In genomic region chr4:17762705-17763104, GRCh38 we compare ENCODE assay signal across 10 cellular contexts. TPM values are rescaled to one million over a fixed set of nuclear protein-coding genes. Genes with fewer than 3 reads are reported as not detected.
DNase-seq lines count a peak whose midpoint lies in the region; ATAC-seq and TF ChIP-seq lines count a peak whose summit lies in the region.
"Had no signal": no experiment of that assay in that cellular context is flagged by ENCODE, and none has a peak within 500 bp of the region (broad histone marks: within the 10 kb centered on the region; RNA-seq: fewer than 3 reads in every experiment).

No MANE protein-coding gene starts in this region.

- H3K27ac ChIP-seq in vagina (no peak overlapping the region), ascending aorta (no peak overlapping the region)

- intact Hi-C loops in vagina (cut with DNase I), result no loop called here
- intact Hi-C loops in ascending aorta (cut with DNase I), result no loop called here

- peak; percentile 43 for DNase-seq in ACHN
- DNase-seq in GM12864 (ENCODE audit: low read depth), result no peak
- peak; percentile 46 for DNase-seq in NCI-H82 (lab: John Stamatoyannopoulos, UW)
- peak; percentile 29 for DNase-seq in fibroblast of gingiva (ENCODE audit: low read depth)
- no peak for DNase-seq in vagina (ENCODE audit: extremely low spot score in 2 of 2)
- DNase-seq in ascending aorta (ENCODE audit: low spot score in 2 of 2), result no peak
- DNase-seq: activated T-cell treated with anti-CD3 and anti-CD28 coated beads, Interleukin-2, amount 50 U/mL, for 48 hours; nucleus accumbens had no signal

- H3K36me3 ChIP-seq in vagina (no peaks in the 10 kb centered on the region), ascending aorta (no peaks in the 10 kb centered on the region)

- no peaks in the 10 kb centered on the region for H3K4me1 ChIP-seq in vagina
- H3K4me1 ChIP-seq in ascending aorta, result no peaks in the 10 kb centered on the region

- TF ChIP-seq POLR2A in vagina (IDR thresholded peaks at IDR 0.05), result no peak

- ATAC-seq in GM19324 (IDR thresholded peaks at IDR 0.05; ENCODE audit: low FRiP score, unreplicated experiment) (no peak), HG02852 (IDR thresholded peaks at IDR 0.05; ENCODE audit: unreplicated experiment) (no peak)

- H3K27me3 ChIP-seq in vagina (no peaks in the 10 kb centered on the region), ascending aorta (no peaks in the 10 kb centered on the region)

- no peak overlapping the region for H3K4me3 ChIP-seq in GM12864 (ENCODE audit: low read depth, low read length)
- no peak overlapping the region for H3K4me3 ChIP-seq in vagina
- H3K4me3 ChIP-seq in ascending aorta, result no peak overlapping the region

- in situ Hi-C loops in ACHN (cut with HindIII; ENCODE audit: low pct_ligation_motif_present, low pct_unique_long_range_greater_than_20kb, low sequenced_read_pairs), result no loop called here

- H3K9me3 ChIP-seq in vagina (no peaks in the 10 kb centered on the region), ascending aorta (peaks cover 0 to 5% of the 10 kb centered on the region in 2 donors)

- TF ChIP-seq CTCF in GM12864 (IDR thresholded peaks at IDR 0.05; ENCODE audit: low read depth, low read length, missing control alignments) (peak; percentile 47), vagina (IDR thresholded peaks at IDR 0.05) (no peak), ascending aorta (IDR thresholded peaks at IDR 0.05) (no peak)

RNA-seq across cellular contexts. Expression of gene FAM184B, which starts 18.7 kb away (rescaled TPM):
- total RNA-seq in vagina (not detected), ascending aorta (not detected)

RNA-seq across cellular contexts. Expression of gene DCAF16, which starts 47.9 kb away (rescaled TPM):
- 26.5 TPM for total RNA-seq in vagina
- 7.9 TPM for total RNA-seq in ascending aorta

RNA-seq across cellular contexts. Expression of gene NCAPG, which starts 48.1 kb away (rescaled TPM):
- total RNA-seq in vagina (1.5 TPM), ascending aorta (not detected)

Comparison
In these comparisons a context has a peak if more than half of its experiments do, and no peak if none do; other contexts are left out.
1. DNase-seq: peak in ACHN (single experiment), NCI-H82 (single experiment) and fibroblast of gingiva (single experiment); none in GM12864 (single experiment), vagina (0 of 2) and ascending aorta (0 of 2).